In genomic region chr6:123803456-123803861, GRCh38 we compare ENCODE assay signal across 8 cellular contexts. TPM values are rescaled to one million over a fixed set of nuclear protein-coding genes. Genes with fewer than 3 reads are reported as not detected.
DNase-seq lines count a peak whose midpoint lies in the region; ATAC-seq and TF ChIP-seq lines count a peak whose summit lies in the region.

No MANE protein-coding gene starts in this region.

- 1% methylated on average over 33 to 62 of the region's 62 CpGs for WGBS in aorta, 2 donors

- no peaks in the 10 kb centered on the region for H3K9me3 ChIP-seq in lower lobe of right lung
- no peaks in the 10 kb centered on the region for H3K9me3 ChIP-seq in aorta (ENCODE audit: control insufficient read depth, low read length)

- peaks cover 46% of the 10 kb centered on the region for H3K27me3 Mint-ChIP-seq in activated CD4-positive, alpha-beta T cell treated with anti-CD3 and anti-CD28 coated beads, Interleukin-2, amount 10 ng/mL, durations not matched to agents 7 days and 5 days

- H3K36me3 Mint-ChIP-seq in activated CD4-positive, alpha-beta T cell treated with anti-CD3 and anti-CD28 coated beads, Interleukin-2, amount 10 ng/mL, durations not matched to agents 7 days and 5 days (ENCODE audit: low read depth): no peaks in the 10 kb centered on the region

- H3K27me3 ChIP-seq in brain microvascular endothelial cell (replicated peaks) (peaks cover 15% of the 10 kb centered on the region), lower lobe of right lung (ENCODE audit: low read depth) (peaks cover 43% of the 10 kb centered on the region), aorta (ENCODE audit: control insufficient read depth in 1 of 2, insufficient read depth in 2 of 2, low read length in 1 of 2) (peaks cover 0 to under 1% of the 10 kb centered on the region in 2 donors)

- CTCF ChIA-PET in activated CD4-positive, alpha-beta T cell treated with anti-CD3 and anti-CD28 coated beads, Interleukin-2, amount 10 ng/mL, durations not matched to agents 7 days and 5 days (lab: Charles Lee): interaction anchor here (1.8 kb wide), 1 partner anchor 12 kb away, joined by 4 read pairs; no protein-coding TSS in a partner anchor

- POLR2A ChIA-PET in activated CD4-positive, alpha-beta T cell treated with anti-CD3 and anti-CD28 coated beads, Interleukin-2, amount 10 ng/mL, durations not matched to agents 7 days and 5 days (lab: Charles Lee): no interaction called here

- H3K27ac Mint-ChIP-seq in activated CD4-positive, alpha-beta T cell treated with anti-CD3 and anti-CD28 coated beads, Interleukin-2, amount 10 ng/mL, durations not matched to agents 7 days and 5 days: no peak overlapping the region

- DNase-seq in activated CD4-positive, alpha-beta T cell treated with anti-CD3 and anti-CD28 coated beads, Interleukin-2, amount 10 ng/mL, durations not matched to agents 7 days and 5 days: no peak
- DNase-seq in activated CD4-positive, alpha-beta T cell treated with anti-CD3 and anti-CD28 coated beads for 4 hours: no peak
- DNase-seq in brain microvascular endothelial cell: no peak
- no peak for DNase-seq in lower lobe of right lung
- no peak for DNase-seq in aorta
- no peak for DNase-seq in KG1 (lab: John Stamatoyannopoulos, UW)
- DNase-seq in central memory CD4-positive, alpha-beta T cell: no peak

- in situ Hi-C loops in brain microvascular endothelial cell (cut with HindIII; ENCODE audit: low pct_ligation_motif_present, low sequenced_read_pairs): no loop called here

- ATAC-seq in HG03095 (IDR thresholded peaks at IDR 0.05; ENCODE audit: unreplicated experiment) (peak; percentile 22), lower lobe of right lung (peak; percentile 8 to 12), aorta (ENCODE audit: low FRiP score) (no peak)

- H3K4me1 ChIP-seq in lower lobe of right lung: peaks cover 11% of the 10 kb centered on the region
- H3K4me1 ChIP-seq in aorta (ENCODE audit: control insufficient read depth in 1 of 2, insufficient read depth in 2 of 2, low read length in 2 of 2): no peaks in the 10 kb centered on the region

- peaks cover 10% of the 10 kb centered on the region for H3K4me1 Mint-ChIP-seq in activated CD4-positive, alpha-beta T cell treated with anti-CD3 and anti-CD28 coated beads, Interleukin-2, amount 10 ng/mL, durations not matched to agents 7 days and 5 days

- H3K27ac ChIP-seq in brain microvascular endothelial cell (no peak overlapping the region), lower lobe of right lung (no peak overlapping the region), aorta (ENCODE audit: low read depth in 1 of 2, low read length in 2 of 2) (no peak overlapping the region)

- H3K36me3 ChIP-seq in brain microvascular endothelial cell (replicated peaks): no peaks in the 10 kb centered on the region
- no peaks in the 10 kb centered on the region for H3K36me3 ChIP-seq in lower lobe of right lung
- H3K36me3 ChIP-seq in aorta (ENCODE audit: control insufficient read depth in 1 of 2, insufficient read depth in 2 of 2, low read length in 1 of 2): no peaks in the 10 kb centered on the region

- no peaks in the 10 kb centered on the region for H3K9me3 Mint-ChIP-seq in activated CD4-positive, alpha-beta T cell treated with anti-CD3 and anti-CD28 coated beads, Interleukin-2, amount 10 ng/mL, durations not matched to agents 7 days and 5 days

- H3K4me3 ChIP-seq in brain microvascular endothelial cell (ENCODE audit: low read depth, low read length) (peak overlapping the region; percentile 63), lower lobe of right lung (peak overlapping the region; percentile 50), aorta (ENCODE audit: low read length in 2 of 2) (peak overlapping the region; percentile 0 to 51)

- TF ChIP-seq CTCF in brain microvascular endothelial cell (IDR thresholded peaks at IDR 0.05; ENCODE audit: low read depth, low read length, missing control alignments) (no peak), lower lobe of right lung (IDR thresholded peaks at IDR 0.05) (no peak)

- intact Hi-C loops in lower lobe of right lung (cut with DNase I) (no loop called here), aorta (cut with DNase I) (loop anchor here (10.0 kb wide), 1 partner anchor 1051 kb away; no protein-coding TSS in a partner anchor)

- H3K4me3 Mint-ChIP-seq in activated CD4-positive, alpha-beta T cell treated with anti-CD3 and anti-CD28 coated beads, Interleukin-2, amount 10 ng/mL, durations not matched to agents 7 days and 5 days: peak overlapping the region; percentile 45

RNA-seq across cellular contexts. Expression of gene NKAIN2, which starts 0.2 kb away (rescaled TPM):
- not detected for total RNA-seq in activated CD4-positive, alpha-beta T cell treated with anti-CD3 and anti-CD28 coated beads, Interleukin-2, amount 10 ng/mL, durations not matched to agents 7 days and 5 days
- total RNA-seq in lower lobe of right lung (0.12 TPM), aorta (1 to 10 TPM; 1.4 to 1.9 TPM)
- polyA plus RNA-seq in aorta: not detected
